ENCODE assay signal across 1 cellular context in the genomic region with DNA sequence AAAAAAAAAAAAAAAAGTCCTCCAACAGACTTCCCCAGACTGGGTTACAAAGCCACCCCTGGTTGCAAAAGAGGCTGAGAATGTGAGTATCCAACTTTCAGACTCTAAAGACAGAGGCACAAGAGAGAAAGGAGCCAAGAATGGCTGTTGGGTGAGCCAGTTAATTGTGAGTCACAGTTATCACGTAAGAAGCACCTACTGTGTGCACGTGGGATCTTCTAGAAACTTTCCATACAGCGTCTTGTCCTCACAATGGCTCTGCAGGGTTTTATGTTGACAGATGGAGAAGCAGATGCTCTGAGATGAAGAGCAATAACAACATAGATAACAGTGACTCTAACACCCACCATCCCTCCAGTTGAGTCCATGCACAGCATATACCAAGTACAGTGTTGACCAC.
TF ChIP-seq lines count a peak whose summit lies in the region.

No MANE protein-coding gene starts in this region.

TF ChIP-seq in WTC11, 78 proteins besides CTCF, POLR2A, EP300 and RAD21 (continued from another document):
- TF ChIP-seq, protein P1, sequence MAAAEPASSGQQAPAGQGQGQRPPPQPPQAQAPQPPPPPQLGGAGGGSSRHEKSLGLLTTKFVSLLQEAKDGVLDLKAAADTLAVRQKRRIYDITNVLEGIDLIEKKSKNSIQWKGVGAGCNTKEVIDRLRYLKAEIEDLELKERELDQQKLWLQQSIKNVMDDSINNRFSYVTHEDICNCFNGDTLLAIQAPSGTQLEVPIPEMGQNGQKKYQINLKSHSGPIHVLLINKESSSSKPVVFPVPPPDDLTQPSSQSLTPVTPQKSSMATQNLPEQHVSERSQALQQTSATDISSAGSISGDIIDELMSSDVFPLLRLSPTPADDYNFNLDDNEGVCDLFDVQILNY (CRISPR knock-in tag; IDR thresholded peaks at IDR 0.05) = no peak
- TF ChIP-seq KAT7 (CRISPR knock-in tag; IDR thresholded peaks at IDR 0.05; ENCODE audit: borderline replicate concordance) (no peak), SMAD3 (CRISPR knock-in tag; IDR thresholded peaks at IDR 0.05; ENCODE audit: borderline replicate concordance) (no peak), SMAD4 (CRISPR knock-in tag; IDR thresholded peaks at IDR 0.05) (no peak), ZNF423 (CRISPR knock-in tag; IDR thresholded peaks at IDR 0.05) (no peak), ATF1 (CRISPR knock-in tag; IDR thresholded peaks at IDR 0.05) (no peak), FOXJ3 (CRISPR knock-in tag; IDR thresholded peaks at IDR 0.05; ENCODE audit: borderline replicate concordance) (no peak), OVOL2 (CRISPR knock-in tag; IDR thresholded peaks at IDR 0.05; ENCODE audit: borderline replicate concordance) (no peak), ZNF219 (CRISPR knock-in tag; IDR thresholded peaks at IDR 0.05; ENCODE audit: borderline replicate concordance) (no peak)
- TF ChIP-seq, protein P2, sequence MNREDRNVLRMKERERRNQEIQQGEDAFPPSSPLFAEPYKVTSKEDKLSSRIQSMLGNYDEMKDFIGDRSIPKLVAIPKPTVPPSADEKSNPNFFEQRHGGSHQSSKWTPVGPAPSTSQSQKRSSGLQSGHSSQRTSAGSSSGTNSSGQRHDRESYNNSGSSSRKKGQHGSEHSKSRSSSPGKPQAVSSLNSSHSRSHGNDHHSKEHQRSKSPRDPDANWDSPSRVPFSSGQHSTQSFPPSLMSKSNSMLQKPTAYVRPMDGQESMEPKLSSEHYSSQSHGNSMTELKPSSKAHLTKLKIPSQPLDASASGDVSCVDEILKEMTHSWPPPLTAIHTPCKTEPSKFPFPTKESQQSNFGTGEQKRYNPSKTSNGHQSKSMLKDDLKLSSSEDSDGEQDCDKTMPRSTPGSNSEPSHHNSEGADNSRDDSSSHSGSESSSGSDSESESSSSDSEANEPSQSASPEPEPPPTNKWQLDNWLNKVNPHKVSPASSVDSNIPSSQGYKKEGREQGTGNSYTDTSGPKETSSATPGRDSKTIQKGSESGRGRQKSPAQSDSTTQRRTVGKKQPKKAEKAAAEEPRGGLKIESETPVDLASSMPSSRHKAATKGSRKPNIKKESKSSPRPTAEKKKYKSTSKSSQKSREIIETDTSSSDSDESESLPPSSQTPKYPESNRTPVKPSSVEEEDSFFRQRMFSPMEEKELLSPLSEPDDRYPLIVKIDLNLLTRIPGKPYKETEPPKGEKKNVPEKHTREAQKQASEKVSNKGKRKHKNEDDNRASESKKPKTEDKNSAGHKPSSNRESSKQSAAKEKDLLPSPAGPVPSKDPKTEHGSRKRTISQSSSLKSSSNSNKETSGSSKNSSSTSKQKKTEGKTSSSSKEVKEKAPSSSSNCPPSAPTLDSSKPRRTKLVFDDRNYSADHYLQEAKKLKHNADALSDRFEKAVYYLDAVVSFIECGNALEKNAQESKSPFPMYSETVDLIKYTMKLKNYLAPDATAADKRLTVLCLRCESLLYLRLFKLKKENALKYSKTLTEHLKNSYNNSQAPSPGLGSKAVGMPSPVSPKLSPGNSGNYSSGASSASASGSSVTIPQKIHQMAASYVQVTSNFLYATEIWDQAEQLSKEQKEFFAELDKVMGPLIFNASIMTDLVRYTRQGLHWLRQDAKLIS (CRISPR knock-in tag; IDR thresholded peaks at IDR 0.05; ENCODE audit: borderline replicate concordance) = no peak
- TF ChIP-seq, protein P3, sequence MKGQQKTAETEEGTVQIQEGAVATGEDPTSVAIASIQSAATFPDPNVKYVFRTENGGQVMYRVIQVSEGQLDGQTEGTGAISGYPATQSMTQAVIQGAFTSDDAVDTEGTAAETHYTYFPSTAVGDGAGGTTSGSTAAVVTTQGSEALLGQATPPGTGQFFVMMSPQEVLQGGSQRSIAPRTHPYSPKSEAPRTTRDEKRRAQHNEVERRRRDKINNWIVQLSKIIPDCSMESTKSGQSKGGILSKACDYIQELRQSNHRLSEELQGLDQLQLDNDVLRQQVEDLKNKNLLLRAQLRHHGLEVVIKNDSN (CRISPR knock-in tag; IDR thresholded peaks at IDR 0.05) = no peak
- TF ChIP-seq, protein P4, sequence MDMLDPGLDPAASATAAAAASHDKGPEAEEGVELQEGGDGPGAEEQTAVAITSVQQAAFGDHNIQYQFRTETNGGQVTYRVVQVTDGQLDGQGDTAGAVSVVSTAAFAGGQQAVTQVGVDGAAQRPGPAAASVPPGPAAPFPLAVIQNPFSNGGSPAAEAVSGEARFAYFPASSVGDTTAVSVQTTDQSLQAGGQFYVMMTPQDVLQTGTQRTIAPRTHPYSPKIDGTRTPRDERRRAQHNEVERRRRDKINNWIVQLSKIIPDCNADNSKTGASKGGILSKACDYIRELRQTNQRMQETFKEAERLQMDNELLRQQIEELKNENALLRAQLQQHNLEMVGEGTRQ (CRISPR knock-in tag; IDR thresholded peaks at IDR 0.05) = no peak
TF ChIP-seq in WTC11: peak in this region for 0.
